In the genomic region with DNA sequence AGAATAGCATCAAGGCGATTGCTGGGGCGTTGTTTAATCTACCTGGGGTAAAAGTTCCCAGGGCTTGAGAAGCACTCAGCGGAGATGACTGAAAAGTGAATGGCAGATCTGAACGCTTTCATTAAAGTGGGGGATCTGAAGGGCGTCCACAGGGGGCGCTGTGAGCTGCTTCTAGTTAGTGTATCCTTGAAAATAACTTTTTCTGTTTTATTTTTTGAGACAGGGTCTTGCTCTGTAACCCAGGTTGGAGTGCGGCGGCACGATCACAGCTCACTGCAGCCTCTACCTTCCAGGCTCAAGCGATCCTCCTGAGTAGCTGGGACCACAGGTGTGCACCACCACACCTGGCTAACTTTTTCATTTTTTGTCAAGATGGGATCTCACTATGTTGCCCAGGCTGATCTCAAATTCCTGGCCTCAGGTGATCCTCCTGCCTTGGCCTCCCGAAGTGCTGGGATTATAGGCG, we compare ENCODE assay signal across 9 cellular contexts.
DNase-seq lines count a peak whose midpoint lies in the region; ATAC-seq, FAIRE-seq and TF ChIP-seq lines count a peak whose summit lies in the region.
"Had no signal": no experiment of that assay in that cellular context is flagged by ENCODE, and none has a peak within 500 bp of the region (broad histone marks: within the 10 kb centered on the region; RNA-seq: fewer than 3 reads in every experiment).

No MANE protein-coding gene starts in this region.

- no peak for ATAC-seq in natural killer cell treated with Interleukin-12 subunit alpha and Interleukin-12 subunit beta and Interleukin-15 and Interleukin-18, amount 100 ng/mL, for 72 hours
- ATAC-seq in GM21528 (IDR thresholded peaks at IDR 0.05; ENCODE audit: low FRiP score, unreplicated experiment) (no peak), GM19023 (IDR thresholded peaks at IDR 0.05; ENCODE audit: unreplicated experiment) (no peak)

- intact Hi-C loops in activated T-helper 2 cell treated with anti-CD3 and anti-CD28 coated beads, Interferon-gamma antibody, Interleukin-2, Interleukin-4, amounts not matched to agents 10 μg/mL and 5 μg/mL and 100 μg/mL, durations not matched to agents 14 hours and 24 hours and 36 hours (cut with micrococcal nuclease), result no loop called here

- FAIRE-seq in D721Med (lab: Jason Lieb, UNC), result no peak

- no peaks in the 10 kb centered on the region for H3K36me3 Mint-ChIP-seq in natural killer cell treated with Interleukin-12 subunit alpha and Interleukin-12 subunit beta and Interleukin-15 and Interleukin-18, amount 100 ng/mL, for 72 hours
- peaks cover 39% of the 10 kb centered on the region for H3K36me3 Mint-ChIP-seq in activated T-helper 2 cell treated with anti-CD3 and anti-CD28 coated beads, Interferon-gamma antibody, Interleukin-2, Interleukin-4, amounts not matched to agents 10 μg/mL and 5 μg/mL and 100 μg/mL, durations not matched to agents 14 hours and 24 hours and 36 hours (ENCODE audit: low read depth)

- no peaks in the 10 kb centered on the region for H3K9me3 Mint-ChIP-seq in natural killer cell treated with Interleukin-12 subunit alpha and Interleukin-12 subunit beta and Interleukin-15 and Interleukin-18, amount 100 ng/mL, for 72 hours
- no peaks in the 10 kb centered on the region for H3K9me3 Mint-ChIP-seq in activated T-helper 2 cell treated with anti-CD3 and anti-CD28 coated beads, Interferon-gamma antibody, Interleukin-2, Interleukin-4, amounts not matched to agents 10 μg/mL and 5 μg/mL and 100 μg/mL, durations not matched to agents 14 hours and 24 hours and 36 hours
- H3K9me3 Mint-ChIP-seq: activated naive CD4-positive, alpha-beta T cell treated with anti-CD3 and anti-CD28 coated beads, Interleukin-2, amount 50 U/mL, for 24 hours had no signal

- H3K4me1 Mint-ChIP-seq in natural killer cell treated with Interleukin-12 subunit alpha and Interleukin-12 subunit beta and Interleukin-15 and Interleukin-18, amount 100 ng/mL, for 72 hours (ENCODE audit: low read depth in 2 of 2), result peaks cover 0 to 4% of the 10 kb centered on the region in 2 donors
- no peaks in the 10 kb centered on the region for H3K4me1 Mint-ChIP-seq in activated T-helper 2 cell treated with anti-CD3 and anti-CD28 coated beads, Interferon-gamma antibody, Interleukin-2, Interleukin-4, amounts not matched to agents 10 μg/mL and 5 μg/mL and 100 μg/mL, durations not matched to agents 14 hours and 24 hours and 36 hours (ENCODE audit: low read depth)
- H3K4me1 Mint-ChIP-seq: activated naive CD4-positive, alpha-beta T cell treated with anti-CD3 and anti-CD28 coated beads, Interleukin-2, amount 50 U/mL, for 24 hours had no signal

- DNase-seq in D721Med (ENCODE audit: insufficient read length, low spot score) (no peak), NCI-H446 (lab: John Stamatoyannopoulos, UW) (no peak)
- peak; percentile 39 for DNase-seq in Jurkat, Clone E6-1 (ENCODE audit: low read depth, low spot score)
- peak; percentile 44 for DNase-seq in activated naive CD4-positive, alpha-beta T cell treated with anti-CD3 and anti-CD28 coated beads, Interleukin-2, amount 50 U/mL, for 16 hours
- DNase-seq in natural killer cell treated with Interleukin-12 subunit alpha and Interleukin-12 subunit beta and Interleukin-15 and Interleukin-18, amount 100 ng/mL, for 72 hours (ENCODE audit: low spot score), result peak; percentile 54
- DNase-seq in activated T-helper 2 cell treated with anti-CD3 and anti-CD28 coated beads, Interferon-gamma antibody, Interleukin-2, Interleukin-4, amounts not matched to agents 10 μg/mL and 5 μg/mL and 100 μg/mL, durations not matched to agents 14 hours and 24 hours and 36 hours (ENCODE audit: low spot score), result no peak

- no peak overlapping the region for H3K27ac Mint-ChIP-seq in natural killer cell treated with Interleukin-12 subunit alpha and Interleukin-12 subunit beta and Interleukin-15 and Interleukin-18, amount 100 ng/mL, for 72 hours
- H3K27ac Mint-ChIP-seq in activated T-helper 2 cell treated with anti-CD3 and anti-CD28 coated beads, Interferon-gamma antibody, Interleukin-2, Interleukin-4, amounts not matched to agents 10 μg/mL and 5 μg/mL and 100 μg/mL, durations not matched to agents 14 hours and 24 hours and 36 hours, result no peak overlapping the region
- H3K27ac Mint-ChIP-seq: activated naive CD4-positive, alpha-beta T cell treated with anti-CD3 and anti-CD28 coated beads, Interleukin-2, amount 50 U/mL, for 24 hours had no signal

- H3K4me3 Mint-ChIP-seq in natural killer cell treated with Interleukin-12 subunit alpha and Interleukin-12 subunit beta and Interleukin-15 and Interleukin-18, amount 100 ng/mL, for 72 hours, result no peak overlapping the region
- no peak overlapping the region for H3K4me3 Mint-ChIP-seq in activated T-helper 2 cell treated with anti-CD3 and anti-CD28 coated beads, Interferon-gamma antibody, Interleukin-2, Interleukin-4, amounts not matched to agents 10 μg/mL and 5 μg/mL and 100 μg/mL, durations not matched to agents 14 hours and 24 hours and 36 hours (ENCODE audit: low read depth)
- H3K4me3 Mint-ChIP-seq: activated naive CD4-positive, alpha-beta T cell treated with anti-CD3 and anti-CD28 coated beads, Interleukin-2, amount 50 U/mL, for 24 hours had no signal

- peak; percentile 42 for TF ChIP-seq CTCF in D721Med (IDR thresholded peaks at IDR 0.05; ENCODE audit: insufficient read depth, missing control alignments)

- H3K27me3 Mint-ChIP-seq in natural killer cell treated with Interleukin-12 subunit alpha and Interleukin-12 subunit beta and Interleukin-15 and Interleukin-18, amount 100 ng/mL, for 72 hours, result no peaks in the 10 kb centered on the region
- no peaks in the 10 kb centered on the region for H3K27me3 Mint-ChIP-seq in activated T-helper 2 cell treated with anti-CD3 and anti-CD28 coated beads, Interferon-gamma antibody, Interleukin-2, Interleukin-4, amounts not matched to agents 10 μg/mL and 5 μg/mL and 100 μg/mL, durations not matched to agents 14 hours and 24 hours and 36 hours (ENCODE audit: low read depth)
- H3K27me3 Mint-ChIP-seq: activated naive CD4-positive, alpha-beta T cell treated with anti-CD3 and anti-CD28 coated beads, Interleukin-2, amount 50 U/mL, for 24 hours had no signal

- no peak overlapping the region for H3K4me3 ChIP-seq in Jurkat, Clone E6-1 (ENCODE audit: low read length)

Comparison
In these comparisons a context has a peak if more than half of its experiments do, and no peak if none do; other contexts are left out.
1. DNase-seq: peak in Jurkat, Clone E6-1 (single experiment), activated naive CD4-positive, alpha-beta T cell treated with anti-CD3 and anti-CD28 coated beads, Interleukin-2, amount 50 U/mL, for 16 hours (single experiment) and natural killer cell treated with Interleukin-12 subunit alpha and Interleukin-12 subunit beta and Interleukin-15 and Interleukin-18, amount 100 ng/mL, for 72 hours (single experiment); none in D721Med (single experiment), NCI-H446 (0 of 2) and activated T-helper 2 cell treated with anti-CD3 and anti-CD28 coated beads, Interferon-gamma antibody, Interleukin-2, Interleukin-4, amounts not matched to agents 10 μg/mL and 5 μg/mL and 100 μg/mL, durations not matched to agents 14 hours and 24 hours and 36 hours (single experiment).